9 cellular contexts compared by ENCODE assay signal in the genomic region with DNA sequence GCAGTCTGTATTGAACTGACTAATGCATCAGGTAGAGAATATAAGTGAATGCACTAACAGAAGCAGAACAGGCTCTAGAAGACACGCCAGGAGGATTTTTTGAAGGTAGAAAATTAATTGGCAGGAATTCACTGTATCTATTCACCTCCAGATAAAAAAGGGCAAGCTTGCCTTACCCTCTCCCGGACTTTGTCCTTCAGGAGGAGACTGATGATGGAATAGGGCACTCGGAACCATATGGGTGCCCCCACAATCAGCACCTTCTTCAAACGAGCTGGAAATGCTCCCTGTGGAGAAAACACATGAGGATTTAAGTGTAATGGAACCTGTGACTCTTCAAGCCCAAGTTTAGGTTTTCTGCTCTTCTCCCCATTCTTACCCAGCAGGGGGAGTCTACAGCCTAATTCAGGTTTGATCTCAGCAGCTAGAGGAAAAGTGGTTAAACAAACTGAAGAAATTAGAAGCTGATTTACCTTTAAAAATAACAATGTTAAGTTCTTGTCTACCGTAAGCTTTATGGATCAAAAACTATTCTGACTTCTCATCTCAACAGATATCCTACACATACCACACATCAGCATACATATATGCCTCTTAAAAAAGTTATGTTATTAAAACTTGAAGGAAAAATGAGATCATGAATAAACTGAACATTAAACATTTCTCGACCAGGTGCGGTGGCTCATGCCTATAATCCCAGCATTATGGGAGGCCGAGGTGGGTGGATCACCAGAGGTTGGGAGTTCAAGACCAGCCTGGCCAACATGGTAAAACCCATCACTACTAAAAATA. TPM values are rescaled to one million over a fixed set of nuclear protein-coding genes. Genes with fewer than 3 reads are reported as not detected.
A peak's percentile ranks its signal among the peaks of the same experiment; 100 is the strongest.
DNase-seq lines count a peak whose midpoint lies in the region; ATAC-seq and TF ChIP-seq lines count a peak whose summit lies in the region.
"Had no signal": no experiment of that assay in that cellular context is flagged by ENCODE, and none has a peak within 500 bp of the region (broad histone marks: within the 10 kb centered on the region; RNA-seq: fewer than 3 reads in every experiment).

No MANE protein-coding gene starts in this region.

- WGBS in esophagus muscularis mucosa, result 62% methylated on average over 8 of the region's 8 CpGs

- no peak overlapping the region for H3K4me3 Mint-ChIP-seq in CD14-positive monocyte

- H3K27me3 ChIP-seq in SJCRH30 (no peaks in the 10 kb centered on the region), esophagus muscularis mucosa (no peaks in the 10 kb centered on the region)
- H3K27me3 ChIP-seq: pancreas had no signal

- no peak for TF ChIP-seq EP300 in esophagus muscularis mucosa (IDR thresholded peaks at IDR 0.05)

- peaks cover 19% of the 10 kb centered on the region for H3K36me3 ChIP-seq in SJCRH30
- H3K36me3 ChIP-seq in esophagus muscularis mucosa, result peaks cover 48 to 78% (median 61%) of the 10 kb centered on the region in 4 donors

- no peaks in the 10 kb centered on the region for H3K27me3 Mint-ChIP-seq in CD14-positive monocyte (ENCODE audit: low read depth in 3 of 3)

- H3K36me3 Mint-ChIP-seq in CD14-positive monocyte, result peaks cover 55 to 75% of the 10 kb centered on the region in 2 donors

- in situ Hi-C loops in GM13977 (cut with MboI; ENCODE audit: low pct_unique_long_range_greater_than_20kb, low sequenced_read_pairs, unreplicated experiment), result no loop called here

- no peak overlapping the region for H3K27ac Mint-ChIP-seq in CD14-positive monocyte

- intact Hi-C loops in CD14-positive monocyte (cut with micrococcal nuclease) (loop anchor here in 1 of 2 donors (10.0 kb wide), 1 partner anchor 176 kb away; no protein-coding TSS in a partner anchor), esophagus muscularis mucosa (cut with DNase I) (loop anchor here (5.0 kb wide), 1 partner anchor 293 kb away; no protein-coding TSS in a partner anchor)

- H3K4me1 ChIP-seq in SJCRH30 (no peaks in the 10 kb centered on the region), esophagus muscularis mucosa (peaks cover 0 to 4% (median 0%) of the 10 kb centered on the region in 4 donors)
- H3K4me1 ChIP-seq: pancreas had no signal

- DNase-seq in CD14-positive monocyte (ENCODE audit: low spot score), result no peak
- DNase-seq in GM13977 (ENCODE audit: low spot score), result peak; percentile 37
- DNase-seq in SJCRH30, result peak; percentile 17 to 25
- DNase-seq in esophagus muscularis mucosa (ENCODE audit: extremely low spot score), result no peak
- DNase-seq in retinal pigment epithelial cell (ENCODE audit: low read depth), result no peak
- no peak for DNase-seq in ecto neural progenitor cell (ENCODE audit: low spot score)
- DNase-seq: pancreas had no signal

- no peak for ATAC-seq in HG03354 (IDR thresholded peaks at IDR 0.05; ENCODE audit: poor library complexity, severe bottlenecking, unreplicated experiment)
- no peak for ATAC-seq in HG02798 (IDR thresholded peaks at IDR 0.05; ENCODE audit: poor library complexity, unreplicated experiment)

- H3K4me3 ChIP-seq in SJCRH30 (no peak overlapping the region), esophagus muscularis mucosa (no peak overlapping the region), retinal pigment epithelial cell (ENCODE audit: low read length) (no peak overlapping the region)
- H3K4me3 ChIP-seq: pancreas had no signal

- TF ChIP-seq POLR2A in esophagus muscularis mucosa (IDR thresholded peaks at IDR 0.05; ENCODE audit: low read depth), result no peak

- no peak overlapping the region for H3K27ac ChIP-seq in SJCRH30
- H3K27ac ChIP-seq in esophagus muscularis mucosa (replicated peaks in 1 of 4), result no peak overlapping the region
- H3K27ac ChIP-seq: pancreas had no signal

- H3K9me3 Mint-ChIP-seq in CD14-positive monocyte, result peaks cover 0 to 3% (median 0%) of the 10 kb centered on the region in 7 donors

- H3K9me3 ChIP-seq in SJCRH30 (replicated peaks), result no peaks in the 10 kb centered on the region
- no peaks in the 10 kb centered on the region for H3K9me3 ChIP-seq in esophagus muscularis mucosa
- H3K9me3 ChIP-seq: pancreas had no signal

- no peaks in the 10 kb centered on the region for H3K4me1 Mint-ChIP-seq in CD14-positive monocyte

- peak; percentile 30 for TF ChIP-seq CTCF in CD14-positive monocyte (IDR thresholded peaks at IDR 0.05)
- peak; percentile 49 for TF ChIP-seq CTCF in GM13977 (IDR thresholded peaks at IDR 0.05; ENCODE audit: extremely low read depth, insufficient read depth, missing control alignments)
- TF ChIP-seq CTCF in esophagus muscularis mucosa (IDR thresholded peaks at IDR 0.05), result peak; percentile 44 to 60 (median 46)
- peak; percentile 75 for TF ChIP-seq CTCF in retinal pigment epithelial cell (conservative IDR thresholded peaks at IDR 0.05; ENCODE audit: low read depth, low read length)

RNA-seq across cellular contexts. Expression of gene SIN3A, which starts 57.4 kb away (rescaled TPM):
- 1 to 10 TPM; 2.3 to 7.9 TPM for polyA plus RNA-seq in CD14-positive monocyte
- total RNA-seq in SJCRH30 (2014; rRNA removed; shearing (Covaris generic)), result 59.8 and 68.5 TPM in 2 replicates
- total RNA-seq in esophagus muscularis mucosa, result 10 to 100 TPM; 31.1 to 53.1 (median 45.6) TPM

Comparison
In these comparisons a context has a peak if more than half of its experiments do, and no peak if none do; other contexts are left out.
1. DNase-seq: peak in GM13977 (single experiment) and SJCRH30 (2 of 2); none in CD14-positive monocyte (single experiment), esophagus muscularis mucosa (single experiment), retinal pigment epithelial cell (single experiment) and ecto neural progenitor cell (single experiment).
2. Peak in every context shown above with its lines, with median percentiles within 50 percentile points of each other: CTCF ChIP-seq.